In the genomic region with DNA sequence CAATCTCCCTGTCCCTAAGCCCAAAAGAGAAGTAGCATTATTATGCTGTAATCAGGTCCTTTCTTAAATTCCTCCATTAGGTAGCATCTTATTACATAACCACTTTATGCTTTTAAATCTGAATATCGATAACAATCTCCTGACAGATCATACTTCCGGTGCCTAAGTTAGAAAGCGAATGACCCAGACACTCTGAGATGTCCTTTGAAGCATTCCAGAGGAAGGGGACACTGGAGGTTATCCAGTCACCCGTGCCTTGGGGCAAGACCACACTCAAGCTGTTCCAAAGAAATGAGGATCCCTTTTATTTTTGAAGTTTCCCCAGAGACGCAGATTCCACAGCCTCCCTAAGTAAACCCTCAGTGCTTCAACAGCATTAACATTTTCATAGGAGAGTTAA, we compare ENCODE assay signal across 21 cellular contexts.
DNase-seq lines count a peak whose midpoint lies in the region; ATAC-seq, FAIRE-seq and TF ChIP-seq lines count a peak whose summit lies in the region.
"Had no signal": no experiment of that assay in that cellular context is flagged by ENCODE, and none has a peak within 500 bp of the region (broad histone marks: within the 10 kb centered on the region; RNA-seq: fewer than 3 reads in every experiment).

No MANE protein-coding gene starts in this region.

- POLR2A ChIA-PET in A549 (lab: Yijun Ruan, JAX) (no interaction called here), endothelial cell of umbilical vein (lab: Charles Lee) (no interaction called here), SK-N-SH (lab: Yijun Ruan, JAX) (no interaction called here)

- no peaks in the 10 kb centered on the region for H3K9me3 ChIP-seq in A549
- no peaks in the 10 kb centered on the region for H3K9me3 ChIP-seq in HUES6 (ENCODE audit: control insufficient read depth, insufficient read depth, low read depth, low read length)
- no peaks in the 10 kb centered on the region for H3K9me3 ChIP-seq in endothelial cell of umbilical vein (replicated peaks; ENCODE audit: control insufficient read depth, insufficient read depth, low read length)
- H3K9me3 ChIP-seq in neural progenitor cell (ENCODE audit: low read depth): no peaks in the 10 kb centered on the region
- no peaks in the 10 kb centered on the region for H3K9me3 ChIP-seq in endodermal cell (ENCODE audit: control insufficient read depth, low read length)
- H3K9me3 ChIP-seq in SK-N-SH: no peaks in the 10 kb centered on the region

- no peaks in the 10 kb centered on the region for H3F3A ChIP-seq in neural progenitor cell (ENCODE audit: low read depth)
- H3F3A ChIP-seq in SK-N-SH (replicated peaks; ENCODE audit: insufficient read depth): peaks cover 21% of the 10 kb centered on the region

- no peak for TF ChIP-seq RAD21 in A549 (conservative IDR thresholded peaks at IDR 0.05 in 1 of 2, IDR thresholded peaks at IDR 0.05 in 1 of 2)
- no peak for TF ChIP-seq RAD21 in SK-N-SH (IDR thresholded peaks at IDR 0.05; ENCODE audit: low read length)

- no peak overlapping the region for H2AFZ ChIP-seq in endothelial cell of umbilical vein (ENCODE audit: low read depth, low read length)
- peak overlapping the region; percentile 31 for H2AFZ ChIP-seq in neural progenitor cell (replicated peaks)
- H2AFZ ChIP-seq in SK-N-SH (ENCODE audit: low read depth): no peak overlapping the region

- TF ChIP-seq CTCF in A549 (IDR thresholded peaks at IDR 0.05): no peak
- TF ChIP-seq CTCF in endothelial cell of umbilical vein (IDR thresholded peaks at IDR 0.05; ENCODE audit: extremely low read depth in 1 of 2, insufficient read depth in 1 of 2, low read depth in 1 of 2, low read length in 2 of 2): no peak
- no peak for TF ChIP-seq CTCF in neural progenitor cell (IDR thresholded peaks at IDR 0.05)
- no peak for TF ChIP-seq CTCF in endodermal cell (conservative IDR thresholded peaks at IDR 0.05)
- TF ChIP-seq CTCF in SK-N-SH (IDR thresholded peaks at IDR 0.05): no peak

- FAIRE-seq in A549 (lab: Jason Lieb, UNC): no peak
- no peak for FAIRE-seq in endothelial cell of umbilical vein (lab: Jason Lieb, UNC)
- FAIRE-seq: A204.1, GM12878, GM18507, K562 had no signal

- intact Hi-C loops in endothelial cell of umbilical vein (cut with micrococcal nuclease): no loop called here

- peaks cover 2% of the 10 kb centered on the region for H3K27me3 Mint-ChIP-seq in neural progenitor cell (ENCODE audit: insufficient read depth, low read depth)
- peaks cover 2% of the 10 kb centered on the region for H3K27me3 Mint-ChIP-seq in endodermal cell (ENCODE audit: insufficient read depth)

- H3K4me2 ChIP-seq in A549 (peak overlapping the region; percentile 37), endothelial cell of umbilical vein (ENCODE audit: insufficient read depth, low read length) (no peak overlapping the region), neural progenitor cell (no peak overlapping the region), SK-N-SH (no peak overlapping the region)

- no TSS peak for BruUV-seq in endothelial cell of umbilical vein (replicated peaks; lab: Mats Ljungman, UMichigan)

- no peak for ATAC-seq in A549
- ATAC-seq: GM12878, K562, PC-3 had no signal

- dilution Hi-C loops in endothelial cell of umbilical vein (cut with MboI; ENCODE audit: extremely low pct_ligation_motif_present, low sequenced_read_pairs): no loop called here

- H3K27me3 ChIP-seq in HUES6 (ENCODE audit: control insufficient read depth, insufficient read depth, low read length) (no peaks in the 10 kb centered on the region), endothelial cell of umbilical vein (ENCODE audit: control insufficient read depth in 2 of 2, insufficient read depth in 2 of 2, low read length in 2 of 2) (no peaks in the 10 kb centered on the region), neural progenitor cell (no peaks in the 10 kb centered on the region), endodermal cell (ENCODE audit: control insufficient read depth, insufficient read depth, low read length, poor library complexity, severe bottlenecking) (no peaks in the 10 kb centered on the region), SK-N-SH (ENCODE audit: insufficient read depth) (no peaks in the 10 kb centered on the region)

- TF ChIP-seq EP300 in A549 (IDR thresholded peaks at IDR 0.05) (no peak), SK-N-SH (IDR thresholded peaks at IDR 0.05; ENCODE audit: borderline replicate concordance in 1 of 2, low read depth in 1 of 2, low read length in 1 of 2) (no peak)

- H3K4me3 Mint-ChIP-seq in neural progenitor cell (no peak overlapping the region), endodermal cell (no peak overlapping the region)
- H3K4me3 Mint-ChIP-seq: CD4-positive, CD25-positive, alpha-beta regulatory T cell; H9 had no signal

- no peaks in the 10 kb centered on the region for H3K9me2 ChIP-seq in SK-N-SH

- TF ChIP-seq POLR2A in A549 (IDR thresholded peaks at IDR 0.05; ENCODE audit: low read length): no peak
- no peak for TF ChIP-seq POLR2A in endothelial cell of umbilical vein (IDR thresholded peaks at IDR 0.05; ENCODE audit: low read depth, low read length)

- H3K36me3 ChIP-seq in HUES6 (ENCODE audit: control insufficient read depth, insufficient read depth, low read length): no peaks in the 10 kb centered on the region
- no peaks in the 10 kb centered on the region for H3K36me3 ChIP-seq in endothelial cell of umbilical vein (ENCODE audit: control insufficient read depth in 2 of 2, extremely low read depth in 1 of 2, insufficient read depth in 2 of 2, low read length in 2 of 2)
- H3K36me3 ChIP-seq in neural progenitor cell: no peaks in the 10 kb centered on the region
- H3K36me3 ChIP-seq in endodermal cell (ENCODE audit: control insufficient read depth, insufficient read depth, low read length): no peaks in the 10 kb centered on the region
- no peaks in the 10 kb centered on the region for H3K36me3 ChIP-seq in SK-N-SH (replicated peaks in 1 of 2; ENCODE audit: control insufficient read depth in 1 of 2, insufficient read depth in 2 of 2, low read length in 1 of 2)

- H3K9ac ChIP-seq in HUES6 (ENCODE audit: low read length) (peak overlapping the region; percentile 16), endothelial cell of umbilical vein (replicated peaks; ENCODE audit: extremely low read depth, insufficient read depth, low read length) (no peak overlapping the region), neural progenitor cell (no peak overlapping the region), endodermal cell (ENCODE audit: extremely low read depth, low read length, poor library complexity, severe bottlenecking) (no peak overlapping the region), SK-N-SH (no peak overlapping the region)

- H3K27ac ChIP-seq in A549 (peak overlapping the region; percentile 13 to 64; a peak in 3 of 6 replicates), HUES6 (ENCODE audit: low read depth, low read length) (no peak overlapping the region), endothelial cell of umbilical vein (ENCODE audit: insufficient read depth, low read depth, low read length) (no peak overlapping the region), neural progenitor cell (no peak overlapping the region), endodermal cell (ENCODE audit: low read depth, low read length) (no peak overlapping the region), SK-N-SH (ENCODE audit: low read depth in 2 of 2, low read length in 1 of 2) (no peak overlapping the region; a peak in 1 of 4 replicates)

- DNase-seq in A549 (ENCODE audit: low read depth in 1 of 2, low spot score in 1 of 2) (no peak), endothelial cell of umbilical vein (ENCODE audit: low read depth, low spot score) (no peak), neural progenitor cell (ENCODE audit: low spot score) (no peak), endodermal cell (no peak), SK-N-SH (no peak), midbrain (lab: John Stamatoyannopoulos, UW) (no peak)
- DNase-seq in stimulated activated CD4-positive, alpha-beta T cell treated with anti-CD3 and anti-CD28 coated beads, Interleukin-2, amount 100 ng/mL, for 24 hours: no peak
- DNase-seq: AML-193; Calu3; CD4-positive, CD25-positive, alpha-beta regulatory T cell; H9; NCI-H1092; NCI-H1694 treated with DMSO at 0.1 percent for 48 hours; NCI-H345; NCI-H69; PC-3 had no signal

- H3K27ac Mint-ChIP-seq in neural progenitor cell (no peak overlapping the region), endodermal cell (no peak overlapping the region)
- H3K27ac Mint-ChIP-seq: CD4-positive, CD25-positive, alpha-beta regulatory T cell had no signal

- H3K36me3 Mint-ChIP-seq in neural progenitor cell: peaks cover 4% of the 10 kb centered on the region
- no peaks in the 10 kb centered on the region for H3K36me3 Mint-ChIP-seq in endodermal cell (ENCODE audit: low read depth)
- H3K36me3 Mint-ChIP-seq: CD4-positive, CD25-positive, alpha-beta regulatory T cell had no signal

- peaks cover 23% of the 10 kb centered on the region for H3K4me1 Mint-ChIP-seq in neural progenitor cell
- peaks cover 19% of the 10 kb centered on the region for H3K4me1 Mint-ChIP-seq in endodermal cell
- H3K4me1 Mint-ChIP-seq: CD4-positive, CD25-positive, alpha-beta regulatory T cell had no signal

- H4K20me1 ChIP-seq in endothelial cell of umbilical vein (replicated peaks; ENCODE audit: control insufficient read depth, extremely low read depth, insufficient read depth, low read length) (no peaks in the 10 kb centered on the region), neural progenitor cell (ENCODE audit: low read depth) (no peaks in the 10 kb centered on the region), SK-N-SH (ENCODE audit: insufficient read depth) (no peaks in the 10 kb centered on the region)

- WGBS in A549 (ENCODE audit: missing lambda C conversion rate): 79% methylated on average over 5 of the region's 5 CpGs
- WGBS in endodermal cell (ENCODE audit: insufficient coverage in 1 of 2, insufficient read length in 1 of 2), 2 experiments: 88 to 92% methylated on average over 4 to 5 of the region's 5 CpGs
- WGBS in SK-N-SH (ENCODE audit: low lambda C conversion rate): 62% methylated on average over 5 of the region's 5 CpGs

- H3K4me1 ChIP-seq in A549: peaks cover 33% of the 10 kb centered on the region
- H3K4me1 ChIP-seq in HUES6 (ENCODE audit: control insufficient read depth, insufficient read depth, low read length): peaks cover 8% of the 10 kb centered on the region; the same call in 1 of the 2 replicates
- H3K4me1 ChIP-seq in endothelial cell of umbilical vein (ENCODE audit: control insufficient read depth, extremely low read depth, insufficient read depth, low read length): no peaks in the 10 kb centered on the region
- H3K4me1 ChIP-seq in neural progenitor cell: peaks cover 8% of the 10 kb centered on the region
- no peaks in the 10 kb centered on the region for H3K4me1 ChIP-seq in endodermal cell (ENCODE audit: control insufficient read depth, insufficient read depth, low read length)
- peaks cover 0 to 15% of the 10 kb centered on the region in 2 experiments; a peak in 2 of 4 replicates for H3K4me1 ChIP-seq in SK-N-SH (ENCODE audit: control insufficient read depth in 1 of 2, insufficient read depth in 2 of 2, low read depth in 1 of 2, low read length in 1 of 2)

- no peak overlapping the region for H3K4me3 ChIP-seq in A549
- H3K4me3 ChIP-seq in HUES6 (ENCODE audit: low read depth, low read length): no peak overlapping the region
- H3K4me3 ChIP-seq in endothelial cell of umbilical vein (replicated peaks in 1 of 3; ENCODE audit: insufficient read depth in 1 of 3, low read depth in 1 of 3, low read length in 3 of 3): no peak overlapping the region
- no peak overlapping the region for H3K4me3 ChIP-seq in neural progenitor cell
- no peak overlapping the region for H3K4me3 ChIP-seq in endodermal cell (ENCODE audit: low read length)
- no peak overlapping the region for H3K4me3 ChIP-seq in SK-N-SH (ENCODE audit: low read depth in 2 of 2, low read length in 1 of 2)
- H3K4me3 ChIP-seq: GM12878, K562 had no signal

- H3K79me2 ChIP-seq in endothelial cell of umbilical vein (ENCODE audit: control insufficient read depth, insufficient read depth, low read length) (no peaks in the 10 kb centered on the region), neural progenitor cell (ENCODE audit: low read depth) (no peaks in the 10 kb centered on the region), SK-N-SH (ENCODE audit: insufficient read depth) (no peaks in the 10 kb centered on the region)

- CTCF ChIA-PET in A549 (lab: Yijun Ruan, JAX) (interaction anchor here (1.2 kb wide), 1 partner anchor 37 kb away, joined by 3 read pairs; no protein-coding TSS in a partner anchor), endothelial cell of umbilical vein (lab: Charles Lee) (no interaction called here), SK-N-SH (lab: Yijun Ruan, JAX) (no interaction called here)

- H3K9me1 ChIP-seq in endothelial cell of umbilical vein (replicated peaks; ENCODE audit: control insufficient read depth, extremely low read depth, insufficient read depth, low read length): no peaks in the 10 kb centered on the region

- H3K9me3 Mint-ChIP-seq in neural progenitor cell: no peaks in the 10 kb centered on the region
- no peaks in the 10 kb centered on the region for H3K9me3 Mint-ChIP-seq in endodermal cell
- H3K9me3 Mint-ChIP-seq: H9 had no signal

Comparison
In these comparisons a context has a peak if more than half of its experiments do, and no peak if none do; other contexts are left out.
1. H3K27ac ChIP-seq: peak in A549 (2 of 2); none in HUES6 (single experiment), endothelial cell of umbilical vein (single experiment), neural progenitor cell (single experiment), endodermal cell (single experiment) and SK-N-SH (0 of 2).